8 cellular contexts compared by ENCODE assay signal in the genomic region with DNA sequence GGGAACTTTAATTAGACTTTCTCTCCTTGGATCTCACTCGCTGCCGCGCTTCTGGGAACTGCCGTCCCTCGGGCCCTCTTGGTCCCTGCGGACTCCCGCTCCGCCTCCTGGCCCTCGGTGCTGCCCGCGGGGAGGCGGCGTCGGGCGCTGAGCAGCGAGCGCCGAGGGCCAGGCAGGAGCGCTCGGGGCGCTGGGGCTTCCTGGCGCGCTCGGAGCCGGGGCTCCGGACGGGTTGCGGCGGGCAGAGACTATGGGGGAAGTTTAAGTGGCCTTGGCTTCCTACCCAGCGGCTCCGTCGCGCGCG. TPM values are rescaled to one million over a fixed set of nuclear protein-coding genes. Genes with fewer than 3 reads are reported as not detected.
DNase-seq lines count a peak whose midpoint lies in the region; ATAC-seq, FAIRE-seq and TF ChIP-seq lines count a peak whose summit lies in the region.
"Had no signal": no experiment of that assay in that cellular context is flagged by ENCODE, and none has a peak within 500 bp of the region (broad histone marks: within the 10 kb centered on the region; RNA-seq: fewer than 3 reads in every experiment).

No MANE protein-coding gene starts in this region.

- under 1% methylated on average over 34 of the region's 35 CpGs for WGBS in smooth muscle cell (ENCODE audit: low lambda C conversion rate)

- no peaks in the 10 kb centered on the region for H3K36me3 Mint-ChIP-seq in WTC11

- TF ChIP-seq CTCF in WTC11 (IDR thresholded peaks at IDR 0.05) = no peak
- TF ChIP-seq CTCF in smooth muscle cell (IDR thresholded peaks at IDR 0.05; ENCODE audit: borderline replicate concordance, insufficient read depth, poor library complexity, severe bottlenecking) = no peak

- H3K27me3 Mint-ChIP-seq in WTC11 (ENCODE audit: low read depth) = peaks cover 62% of the 10 kb centered on the region

- ATAC-seq in WTC11 (peak; percentile 5), GM18873 (IDR thresholded peaks at IDR 0.05; ENCODE audit: low FRiP score, unreplicated experiment) (no peak)

- H3K27ac Mint-ChIP-seq in WTC11 = no peak overlapping the region

- peaks cover 38% of the 10 kb centered on the region for H3K4me1 Mint-ChIP-seq in WTC11

- H3K9ac ChIP-seq in smooth muscle cell (ENCODE audit: low read depth) = no peak overlapping the region

- in situ Hi-C loops in HAP-1 (cut with MboI; ENCODE audit: low sequenced_read_pairs) = no loop called here

- POLR2A ChIA-PET in WTC11 (lab: Charles Lee) = interaction anchor here (0.6 to 1.5 kb wide), 4 partner anchors 13 to 1682 kb away, joined by 3 to 4 read pairs (median 4); no protein-coding TSS in a partner anchor

- H3K4me2 ChIP-seq in smooth muscle cell = peak overlapping the region; percentile 92

- no peaks in the 10 kb centered on the region for H3K4me1 ChIP-seq in HAP-1
- H3K4me1 ChIP-seq in smooth muscle cell (ENCODE audit: low read depth) = peaks cover 11% of the 10 kb centered on the region

- H3K4me3 ChIP-seq in HAP-1 (peak overlapping the region; percentile 38), smooth muscle cell (peak overlapping the region; percentile 45)

- H3K9me3 ChIP-seq in HAP-1 (no peaks in the 10 kb centered on the region), smooth muscle cell (replicated peaks; ENCODE audit: low read depth) (no peaks in the 10 kb centered on the region)

- no peak for FAIRE-seq in GM12892 (lab: Jason Lieb, UNC)

- no peaks in the 10 kb centered on the region for H4K20me1 ChIP-seq in smooth muscle cell (ENCODE audit: low read depth)

- H3K79me2 ChIP-seq in smooth muscle cell (ENCODE audit: low read depth) = no peaks in the 10 kb centered on the region

- DNase-seq in HAP-1 (ENCODE audit: low spot score in 2 of 2) (peak; percentile 2 to 31), WTC11 (ENCODE audit: low spot score) (peak; percentile 28), iPS-NIHi7 (ENCODE audit: extremely low spot score) (peak; percentile 38), smooth muscle cell (lab: John Stamatoyannopoulos, UW; ENCODE audit: unreplicated experiment) (no peak), GM12892 (ENCODE audit: insufficient read length) (no peak), SW 1271 (lab: John Stamatoyannopoulos, UW) (no peak)
- DNase-seq: stimulated activated CD4-positive, alpha-beta T cell treated with anti-CD3 and anti-CD28 coated beads, Interleukin-12 subunit alpha, Interleukin-12 subunit beta, amount 100 ng/mL, for 4 hours had no signal

- no peak overlapping the region for H3K27ac ChIP-seq in smooth muscle cell (ENCODE audit: low read depth)

- CTCF ChIA-PET in WTC11 (lab: Charles Lee) = interaction anchor here (1.3 to 1.6 kb wide), 3 partner anchors 9 to 146 kb away, joined by 4 to 6 read pairs (median 5); no protein-coding TSS in a partner anchor

- H3K36me3 ChIP-seq in HAP-1 (replicated peaks) (no peaks in the 10 kb centered on the region), smooth muscle cell (ENCODE audit: low read depth) (no peaks in the 10 kb centered on the region)

- no peak for TF ChIP-seq POLR2A in GM12892 (IDR thresholded peaks at IDR 0.05; ENCODE audit: low read depth, low read length)

- no peaks in the 10 kb centered on the region for H3F3A ChIP-seq in smooth muscle cell (ENCODE audit: low read depth)

- peaks cover 26% of the 10 kb centered on the region for H3K27me3 ChIP-seq in HAP-1 (ENCODE audit: low read depth)
- H3K27me3 ChIP-seq in smooth muscle cell (ENCODE audit: low read depth) = peaks cover 84% of the 10 kb centered on the region

- peak overlapping the region; percentile 81 for H3K4me3 Mint-ChIP-seq in WTC11

- H3K9me3 Mint-ChIP-seq in WTC11 = no peaks in the 10 kb centered on the region

- H2AFZ ChIP-seq in smooth muscle cell (ENCODE audit: low read depth) = no peak overlapping the region

TF ChIP-seq in WTC11, 78 proteins besides CTCF, POLR2A, EP300 and RAD21:
- TF ChIP-seq FOXJ3 (CRISPR knock-in tag; IDR thresholded peaks at IDR 0.05; ENCODE audit: borderline replicate concordance) = no peak
- TF ChIP-seq, protein P1, sequence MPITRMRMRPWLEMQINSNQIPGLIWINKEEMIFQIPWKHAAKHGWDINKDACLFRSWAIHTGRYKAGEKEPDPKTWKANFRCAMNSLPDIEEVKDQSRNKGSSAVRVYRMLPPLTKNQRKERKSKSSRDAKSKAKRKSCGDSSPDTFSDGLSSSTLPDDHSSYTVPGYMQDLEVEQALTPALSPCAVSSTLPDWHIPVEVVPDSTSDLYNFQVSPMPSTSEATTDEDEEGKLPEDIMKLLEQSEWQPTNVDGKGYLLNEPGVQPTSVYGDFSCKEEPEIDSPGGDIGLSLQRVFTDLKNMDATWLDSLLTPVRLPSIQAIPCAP (CRISPR knock-in tag; IDR thresholded peaks at IDR 0.05) = no peak
- no peak for TF ChIP-seq NR2C2 (CRISPR knock-in tag; IDR thresholded peaks at IDR 0.05)
- TF ChIP-seq, protein P2, sequence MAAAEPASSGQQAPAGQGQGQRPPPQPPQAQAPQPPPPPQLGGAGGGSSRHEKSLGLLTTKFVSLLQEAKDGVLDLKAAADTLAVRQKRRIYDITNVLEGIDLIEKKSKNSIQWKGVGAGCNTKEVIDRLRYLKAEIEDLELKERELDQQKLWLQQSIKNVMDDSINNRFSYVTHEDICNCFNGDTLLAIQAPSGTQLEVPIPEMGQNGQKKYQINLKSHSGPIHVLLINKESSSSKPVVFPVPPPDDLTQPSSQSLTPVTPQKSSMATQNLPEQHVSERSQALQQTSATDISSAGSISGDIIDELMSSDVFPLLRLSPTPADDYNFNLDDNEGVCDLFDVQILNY (CRISPR knock-in tag; IDR thresholded peaks at IDR 0.05) = peak; percentile 10; the same call in 1 of the 2 replicates
- TF ChIP-seq, protein P3, sequence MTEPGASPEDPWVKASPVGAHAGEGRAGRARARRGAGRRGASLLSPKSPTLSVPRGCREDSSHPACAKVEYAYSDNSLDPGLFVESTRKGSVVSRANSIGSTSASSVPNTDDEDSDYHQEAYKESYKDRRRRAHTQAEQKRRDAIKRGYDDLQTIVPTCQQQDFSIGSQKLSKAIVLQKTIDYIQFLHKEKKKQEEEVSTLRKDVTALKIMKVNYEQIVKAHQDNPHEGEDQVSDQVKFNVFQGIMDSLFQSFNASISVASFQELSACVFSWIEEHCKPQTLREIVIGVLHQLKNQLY (CRISPR knock-in tag; IDR thresholded peaks at IDR 0.05) = no peak
- TF ChIP-seq GTF2I (CRISPR knock-in tag; conservative IDR thresholded peaks at IDR 0.05) = no peak
- TF ChIP-seq, protein P4, sequence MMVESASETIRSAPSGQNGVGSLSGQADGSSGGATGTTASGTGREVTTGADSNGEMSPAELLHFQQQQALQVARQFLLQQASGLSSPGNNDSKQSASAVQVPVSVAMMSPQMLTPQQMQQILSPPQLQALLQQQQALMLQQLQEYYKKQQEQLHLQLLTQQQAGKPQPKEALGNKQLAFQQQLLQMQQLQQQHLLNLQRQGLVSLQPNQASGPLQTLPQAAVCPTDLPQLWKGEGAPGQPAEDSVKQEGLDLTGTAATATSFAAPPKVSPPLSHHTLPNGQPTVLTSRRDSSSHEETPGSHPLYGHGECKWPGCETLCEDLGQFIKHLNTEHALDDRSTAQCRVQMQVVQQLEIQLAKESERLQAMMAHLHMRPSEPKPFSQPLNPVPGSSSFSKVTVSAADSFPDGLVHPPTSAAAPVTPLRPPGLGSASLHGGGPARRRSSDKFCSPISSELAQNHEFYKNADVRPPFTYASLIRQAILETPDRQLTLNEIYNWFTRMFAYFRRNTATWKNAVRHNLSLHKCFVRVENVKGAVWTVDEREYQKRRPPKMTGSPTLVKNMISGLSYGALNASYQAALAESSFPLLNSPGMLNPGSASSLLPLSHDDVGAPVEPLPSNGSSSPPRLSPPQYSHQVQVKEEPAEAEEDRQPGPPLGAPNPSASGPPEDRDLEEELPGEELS (CRISPR knock-in tag; IDR thresholded peaks at IDR 0.05) = no peak
- no peak for TF ChIP-seq JUN (CRISPR knock-in tag; IDR thresholded peaks at IDR 0.05)
- TF ChIP-seq ZNF121 (CRISPR knock-in tag; IDR thresholded peaks at IDR 0.05) = no peak

RNA-seq across cellular contexts. Expression of a gene that starts 0.7 kb away (rescaled TPM):
- 22.8 to 33.5 TPM (median 23.8 TPM) in 3 replicates for total RNA-seq in WTC11 (2021)
- not detected in 2 replicates for total RNA-seq in smooth muscle cell
- not detected in 2 replicates for polyA plus RNA-seq in smooth muscle cell
- polyA plus RNA-seq in GM12892 (2012; ENCODE audit: missing spikeins) = not detected

Comparison
In these comparisons a context has a peak if more than half of its experiments do, and no peak if none do; other contexts are left out.
1. DNase-seq: peak in HAP-1 (2 of 2), WTC11 (single experiment) and iPS-NIHi7 (single experiment); none in smooth muscle cell (single experiment), GM12892 (single experiment) and SW 1271 (0 of 2).
2. RNA of a gene that starts 0.7 kb away (total RNA-seq): 22.8 to 33.5 TPM in WTC11; not detected in smooth muscle cell; every median in the first group is over 10 times any median in the second.